In the genomic region with DNA sequence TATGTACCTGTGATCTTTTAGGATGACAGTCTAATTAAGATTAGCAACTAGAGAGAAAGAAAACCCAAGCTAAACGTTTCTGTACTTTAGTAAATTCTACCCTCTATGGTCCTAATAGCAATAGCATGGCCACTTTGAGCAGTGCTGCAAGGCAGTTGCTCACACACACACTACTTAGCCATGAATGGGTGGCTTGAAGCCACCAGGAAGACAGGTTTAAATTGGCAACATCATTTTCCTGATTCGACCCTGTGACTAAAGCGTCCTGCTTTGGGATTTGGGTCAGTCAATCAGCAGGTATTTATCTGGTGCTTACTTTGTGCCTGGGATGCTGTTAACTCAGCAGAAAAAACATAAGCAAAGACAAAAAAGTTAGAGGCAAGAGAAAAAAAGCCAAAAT, we compare ENCODE assay signal across 32 cellular contexts.
"Had no signal": no experiment of that assay in that cellular context is flagged by ENCODE, and none has a peak within 500 bp of the region (broad histone marks: within the 10 kb centered on the region; RNA-seq: fewer than 3 reads in every experiment).

No MANE protein-coding gene starts in this region.

- H3K4me3 ChIP-seq: ascending aorta, breast epithelium, cardiac muscle cell, colonic mucosa had no signal

- H3K36me3 Mint-ChIP-seq: brain had no signal

- H3K9me3 ChIP-seq: ascending aorta, breast epithelium, colonic mucosa had no signal

- H3K27ac Mint-ChIP-seq: activated CD4-positive, alpha-beta memory T cell treated with anti-CD3 and anti-CD28 coated beads for 36 hours; activated CD4-positive, alpha-beta T cell treated with anti-CD3 and anti-CD28 coated beads for 36 hours; activated CD4-positive, alpha-beta T cell treated with anti-CD3 and anti-CD28 coated beads, Interleukin-2, amount 10 ng/mL, durations not matched to agents 24 days and 14 days; activated CD8-positive, alpha-beta memory T cell treated with anti-CD3 and anti-CD28 coated beads, Interleukin-2, amount 10 ng/mL, durations not matched to agents 7 days and 5 days; activated CD8-positive, alpha-beta T cell treated with anti-CD3 and anti-CD28 coated beads, Interleukin-2, amount 10 ng/mL, durations not matched to agents 7 days and 5 days; activated naive CD4-positive, alpha-beta T cell treated with anti-CD3 and anti-CD28 coated beads, Interleukin-2, amount 10 ng/mL, durations not matched to agents 7 days and 5 days; activated naive CD4-positive, alpha-beta T cell treated with anti-CD3 and anti-CD28 coated beads, Interleukin-2, amount 50 U/mL, for 72 hours; activated naive CD8-positive, alpha-beta T cell treated with anti-CD3 and anti-CD28 coated beads, Interleukin-2, amount 10 ng/mL, durations not matched to agents 7 days and 5 days; brain; T-cell; T-helper 1 cell treated with Interleukin-12 subunit alpha and Interleukin-12 subunit beta and Interleukin-4 antibody, amounts not matched to agents 30 μg/mL and 1 μg/mL, for 36 hours had no signal

- H3K4me3 Mint-ChIP-seq: activated CD4-positive, alpha-beta memory T cell treated with anti-CD3 and anti-CD28 coated beads for 36 hours; activated CD4-positive, alpha-beta T cell treated with anti-CD3 and anti-CD28 coated beads for 36 hours; activated CD4-positive, alpha-beta T cell treated with anti-CD3 and anti-CD28 coated beads, Interleukin-2, amount 10 ng/mL, durations not matched to agents 24 days and 14 days; activated CD8-positive, alpha-beta memory T cell treated with anti-CD3 and anti-CD28 coated beads, Interleukin-2, amount 10 ng/mL, durations not matched to agents 7 days and 5 days; activated CD8-positive, alpha-beta T cell treated with anti-CD3 and anti-CD28 coated beads, Interleukin-2, amount 10 ng/mL, durations not matched to agents 7 days and 5 days; activated naive CD4-positive, alpha-beta T cell treated with anti-CD3 and anti-CD28 coated beads, Interleukin-2, amount 10 ng/mL, durations not matched to agents 7 days and 5 days; activated naive CD8-positive, alpha-beta T cell treated with anti-CD3 and anti-CD28 coated beads, Interleukin-2, amount 10 ng/mL, durations not matched to agents 7 days and 5 days; brain; T-cell; T-helper 1 cell treated with Interleukin-12 subunit alpha and Interleukin-12 subunit beta and Interleukin-4 antibody, amounts not matched to agents 30 μg/mL and 1 μg/mL, for 36 hours had no signal

- H3K27me3 ChIP-seq: ascending aorta, breast epithelium, cardiac muscle cell, colonic mucosa had no signal

- H3K36me3 ChIP-seq: ascending aorta, breast epithelium, cardiac muscle cell, colonic mucosa had no signal

- FAIRE-seq: endometrium, endothelial cell of umbilical vein, frontal cortex had no signal

- H3K4me1 Mint-ChIP-seq: activated CD4-positive, alpha-beta T cell treated with anti-CD3 and anti-CD28 coated beads for 36 hours; activated CD4-positive, alpha-beta T cell treated with anti-CD3 and anti-CD28 coated beads, Interleukin-2, amount 10 ng/mL, durations not matched to agents 24 days and 14 days; activated CD8-positive, alpha-beta memory T cell treated with anti-CD3 and anti-CD28 coated beads, Interleukin-2, amount 10 ng/mL, durations not matched to agents 7 days and 5 days; activated naive CD4-positive, alpha-beta T cell treated with anti-CD3 and anti-CD28 coated beads, Interleukin-2, amount 10 ng/mL, durations not matched to agents 7 days and 5 days; activated naive CD8-positive, alpha-beta T cell treated with anti-CD3 and anti-CD28 coated beads, Interleukin-2, amount 10 ng/mL, durations not matched to agents 7 days and 5 days; T-cell had no signal

- H3K27ac ChIP-seq: ascending aorta, breast epithelium, cardiac muscle cell, colonic mucosa, epithelial cell of prostate had no signal

- H3K4me1 ChIP-seq: ascending aorta, breast epithelium, colonic mucosa had no signal

- ATAC-seq: activated CD4-positive, alpha-beta T cell treated with anti-CD3 and anti-CD28 coated beads for 36 hours; activated CD8-positive, alpha-beta memory T cell treated with anti-CD3 and anti-CD28 coated beads, Interleukin-2, amount 10 ng/mL, durations not matched to agents 7 days and 5 days; activated CD8-positive, alpha-beta T cell treated with anti-CD3 and anti-CD28 coated beads, Interleukin-2, amount 10 ng/mL, durations not matched to agents 7 days and 5 days; activated naive CD4-positive, alpha-beta T cell treated with anti-CD3 and anti-CD28 coated beads, Interleukin-2, amount 50 U/mL, for 72 hours; T-cell had no signal

- H3K27me3 Mint-ChIP-seq: activated naive CD8-positive, alpha-beta T cell treated with anti-CD3 and anti-CD28 coated beads, Interleukin-2, amount 10 ng/mL, durations not matched to agents 7 days and 5 days had no signal

- DNase-seq: activated CD4-positive, alpha-beta memory T cell treated with anti-CD3 and anti-CD28 coated beads for 36 hours; activated CD4-positive, alpha-beta T cell treated with anti-CD3 and anti-CD28 coated beads for 36 hours; activated CD4-positive, alpha-beta T cell treated with anti-CD3 and anti-CD28 coated beads, Interleukin-2, amount 10 ng/mL, durations not matched to agents 24 days and 14 days; activated CD4-positive, CD25-positive, alpha-beta regulatory T cell; activated CD4-positive, CD25-positive, alpha-beta regulatory T cell treated with anti-CD3 and anti-CD28 coated beads, Interleukin-2, amount 50 U/mL, for 72 hours; activated CD8-positive, alpha-beta memory T cell treated with anti-CD3 and anti-CD28 coated beads, Interleukin-2, amount 10 ng/mL, durations not matched to agents 7 days and 5 days; activated CD8-positive, alpha-beta memory T cell treated with anti-CD3 and anti-CD28 coated beads, Interleukin-2, amount 50 U/mL, for 4 hours; activated CD8-positive, alpha-beta T cell treated with anti-CD3 and anti-CD28 coated beads, Interleukin-2, amount 10 ng/mL, durations not matched to agents 7 days and 5 days; activated gamma-delta T cell; activated naive CD4-positive, alpha-beta T cell; activated naive CD4-positive, alpha-beta T cell treated with anti-CD3 and anti-CD28 coated beads, Interleukin-2, amount 10 ng/mL, durations not matched to agents 7 days and 5 days; activated naive CD8-positive, alpha-beta T cell treated with anti-CD3 and anti-CD28 coated beads, Interleukin-2, amount 10 ng/mL, durations not matched to agents 7 days and 5 days; activated T-cell treated with anti-CD3 and anti-CD28 coated beads, Interleukin-2, amount 50 U/mL, for 1 hour; activated T-cell treated with anti-CD3 and anti-CD28 coated beads, Interleukin-2, amount 50 U/mL, for 48 hours; central memory CD4-positive, alpha-beta T cell; cerebellar nuclear complex; colonic mucosa; effector CD8-positive, alpha-beta T cell; foreskin fibroblast; head of caudate nucleus; T-cell; T1000 had no signal
